17 cellular contexts compared by ENCODE assay signal in genomic region chr16:75758215-75758614, GRCh38. TPM values are rescaled to one million over a fixed set of nuclear protein-coding genes. Genes with fewer than 3 reads are reported as not detected.
DNase-seq lines count a peak whose midpoint lies in the region; ATAC-seq and TF ChIP-seq lines count a peak whose summit lies in the region.
"Had no signal": no experiment of that assay in that cellular context is flagged by ENCODE, and none has a peak within 500 bp of the region (broad histone marks: within the 10 kb centered on the region; RNA-seq: fewer than 3 reads in every experiment).

No MANE protein-coding gene starts in this region.

- peak; percentile 8 for DNase-seq in adipocyte (ENCODE audit: low read depth)
- peak; percentile 38 for DNase-seq in non-pigmented ciliary epithelial cell (ENCODE audit: low read depth)
- no peak for DNase-seq in AML-193 (lab: John Stamatoyannopoulos, UW)
- DNase-seq in endodermal cell = no peak
- no peak for DNase-seq in activated T-helper 1 cell treated with anti-CD3 and anti-CD28 coated beads, Interleukin-12 subunit alpha, Interleukin-12 subunit beta, Interleukin-2, Interleukin-4 antibody, amounts not matched to agents 30 ng/mL and 10 ng/mL and 1 ng/mL, durations not matched to agents 14 hours and 24 hours and 36 hours (ENCODE audit: low spot score)
- DNase-seq: activated CD4-positive, alpha-beta T cell treated with anti-CD3 and anti-CD28 coated beads for 1 hour; Calu3; KBM-7; mammary epithelial cell; SW 1271; trophoblast cell had no signal

- H3K27ac Mint-ChIP-seq in endodermal cell = no peak overlapping the region
- no peak overlapping the region for H3K27ac Mint-ChIP-seq in activated T-helper 1 cell treated with anti-CD3 and anti-CD28 coated beads, Interleukin-12 subunit alpha, Interleukin-12 subunit beta, Interleukin-2, Interleukin-4 antibody, amounts not matched to agents 30 ng/mL and 10 ng/mL and 1 ng/mL, durations not matched to agents 14 hours and 24 hours and 36 hours

- ATAC-seq in GM18511 (IDR thresholded peaks at IDR 0.05; ENCODE audit: unreplicated experiment) (peak; percentile 26), HG02884 (IDR thresholded peaks at IDR 0.05; ENCODE audit: unreplicated experiment) (peak; percentile 45), HG03175 (IDR thresholded peaks at IDR 0.05; ENCODE audit: unreplicated experiment) (no peak)
- ATAC-seq: HCT116 had no signal

- no peaks in the 10 kb centered on the region for H3K36me3 Mint-ChIP-seq in endodermal cell (ENCODE audit: low read depth)
- no peaks in the 10 kb centered on the region for H3K36me3 Mint-ChIP-seq in activated T-helper 1 cell treated with anti-CD3 and anti-CD28 coated beads, Interleukin-12 subunit alpha, Interleukin-12 subunit beta, Interleukin-2, Interleukin-4 antibody, amounts not matched to agents 30 ng/mL and 10 ng/mL and 1 ng/mL, durations not matched to agents 14 hours and 24 hours and 36 hours (ENCODE audit: low read depth)

- peaks cover 23% of the 10 kb centered on the region for H3K27me3 Mint-ChIP-seq in endodermal cell (ENCODE audit: insufficient read depth)
- H3K27me3 Mint-ChIP-seq in activated T-helper 1 cell treated with anti-CD3 and anti-CD28 coated beads, Interleukin-12 subunit alpha, Interleukin-12 subunit beta, Interleukin-2, Interleukin-4 antibody, amounts not matched to agents 30 ng/mL and 10 ng/mL and 1 ng/mL, durations not matched to agents 14 hours and 24 hours and 36 hours (ENCODE audit: insufficient read depth) = peaks cover 10% of the 10 kb centered on the region

- H3K4me1 ChIP-seq in adipocyte (ENCODE audit: control insufficient read depth, insufficient read depth, low read length) = peaks cover 8% of the 10 kb centered on the region
- H3K4me1 ChIP-seq in endodermal cell (ENCODE audit: control insufficient read depth, insufficient read depth, low read length) = no peaks in the 10 kb centered on the region

- H3K27me3 ChIP-seq in adipocyte (replicated peaks; ENCODE audit: control insufficient read depth, insufficient read depth, low read length) (no peaks in the 10 kb centered on the region), endodermal cell (ENCODE audit: control insufficient read depth, insufficient read depth, low read length, poor library complexity, severe bottlenecking) (no peaks in the 10 kb centered on the region)
- H3K27me3 ChIP-seq: neutrophil had no signal

- TF ChIP-seq CTCF in endodermal cell (conservative IDR thresholded peaks at IDR 0.05) = no peak

- H3K9me3 ChIP-seq in adipocyte (ENCODE audit: control insufficient read depth, low read length) = no peaks in the 10 kb centered on the region
- H3K9me3 ChIP-seq in endodermal cell (ENCODE audit: control insufficient read depth, low read length) = no peaks in the 10 kb centered on the region
- H3K9me3 ChIP-seq: neutrophil had no signal

- H3K4me3 Mint-ChIP-seq in endodermal cell = no peak overlapping the region
- H3K4me3 Mint-ChIP-seq in activated T-helper 1 cell treated with anti-CD3 and anti-CD28 coated beads, Interleukin-12 subunit alpha, Interleukin-12 subunit beta, Interleukin-2, Interleukin-4 antibody, amounts not matched to agents 30 ng/mL and 10 ng/mL and 1 ng/mL, durations not matched to agents 14 hours and 24 hours and 36 hours = no peak overlapping the region

- no peak overlapping the region for H3K27ac ChIP-seq in endodermal cell (ENCODE audit: low read depth, low read length)
- H3K27ac ChIP-seq: neutrophil had no signal

- WGBS in endodermal cell (ENCODE audit: insufficient coverage in 1 of 2, insufficient read length in 1 of 2), 2 experiments = 81% methylated on average over 1 of the region's 1 CpG; no CpG with 5 or more reads in 1 of the 2 experiments

- no peaks in the 10 kb centered on the region for H3K9me3 Mint-ChIP-seq in endodermal cell
- no peaks in the 10 kb centered on the region for H3K9me3 Mint-ChIP-seq in activated T-helper 1 cell treated with anti-CD3 and anti-CD28 coated beads, Interleukin-12 subunit alpha, Interleukin-12 subunit beta, Interleukin-2, Interleukin-4 antibody, amounts not matched to agents 30 ng/mL and 10 ng/mL and 1 ng/mL, durations not matched to agents 14 hours and 24 hours and 36 hours

- H3K4me3 ChIP-seq in adipocyte (ENCODE audit: low read length) (peak overlapping the region; percentile 26), endodermal cell (ENCODE audit: low read length) (no peak overlapping the region)

- H3K36me3 ChIP-seq in adipocyte (ENCODE audit: control insufficient read depth, insufficient read depth, low read length, severe bottlenecking) = no peaks in the 10 kb centered on the region
- H3K36me3 ChIP-seq in endodermal cell (ENCODE audit: control insufficient read depth, insufficient read depth, low read length) = no peaks in the 10 kb centered on the region
- H3K36me3 ChIP-seq: neutrophil had no signal

- no peak overlapping the region for H3K9ac ChIP-seq in adipocyte (ENCODE audit: low read length)
- H3K9ac ChIP-seq in endodermal cell (ENCODE audit: extremely low read depth, low read length, poor library complexity, severe bottlenecking) = no peak overlapping the region

- intact Hi-C loops in activated T-helper 1 cell treated with anti-CD3 and anti-CD28 coated beads, Interleukin-12 subunit alpha, Interleukin-12 subunit beta, Interleukin-2, Interleukin-4 antibody, amounts not matched to agents 30 ng/mL and 10 ng/mL and 1 ng/mL, durations not matched to agents 14 hours and 24 hours and 36 hours (cut with micrococcal nuclease) = no loop called here

- no peaks in the 10 kb centered on the region for H3K4me1 Mint-ChIP-seq in endodermal cell
- no peaks in the 10 kb centered on the region for H3K4me1 Mint-ChIP-seq in activated T-helper 1 cell treated with anti-CD3 and anti-CD28 coated beads, Interleukin-12 subunit alpha, Interleukin-12 subunit beta, Interleukin-2, Interleukin-4 antibody, amounts not matched to agents 30 ng/mL and 10 ng/mL and 1 ng/mL, durations not matched to agents 14 hours and 24 hours and 36 hours (ENCODE audit: low read depth)

RNA-seq across cellular contexts. Expression of gene CPHXL, which starts 31.9 kb away (rescaled TPM):
- total RNA-seq in endodermal cell = not detected
- not detected for polyA plus RNA-seq in endodermal cell (2013, experiment 1 of 2)
- polyA plus RNA-seq in endodermal cell (2013, experiment 2 of 2) = not detected
- total RNA-seq in activated T-helper 1 cell treated with anti-CD3 and anti-CD28 coated beads, Interleukin-12 subunit alpha, Interleukin-12 subunit beta, Interleukin-2, Interleukin-4 antibody, amounts not matched to agents 30 ng/mL and 10 ng/mL and 1 ng/mL, durations not matched to agents 14 hours and 24 hours and 36 hours = not detected in 2 replicates
- total RNA-seq: Calu3, cardiac septum, mammary epithelial cell had no signal
- polyA plus RNA-seq: mammary epithelial cell had no signal

RNA-seq across cellular contexts. Expression of gene DUXB, which starts 57.0 kb away (rescaled TPM):
- not detected for total RNA-seq in endodermal cell
- polyA plus RNA-seq in endodermal cell (2013, experiment 1 of 2) = not detected
- not detected for polyA plus RNA-seq in endodermal cell (2013, experiment 2 of 2)
- not detected in 2 replicates for total RNA-seq in activated T-helper 1 cell treated with anti-CD3 and anti-CD28 coated beads, Interleukin-12 subunit alpha, Interleukin-12 subunit beta, Interleukin-2, Interleukin-4 antibody, amounts not matched to agents 30 ng/mL and 10 ng/mL and 1 ng/mL, durations not matched to agents 14 hours and 24 hours and 36 hours
- total RNA-seq: Calu3, cardiac septum, mammary epithelial cell had no signal
- polyA plus RNA-seq: mammary epithelial cell had no signal

Comparison
In these comparisons a context has a peak if more than half of its experiments do, and no peak if none do; other contexts are left out.
1. DNase-seq: peak in adipocyte (single experiment) and non-pigmented ciliary epithelial cell (single experiment); none in AML-193 (0 of 2), endodermal cell (single experiment) and activated T-helper 1 cell treated with anti-CD3 and anti-CD28 coated beads, Interleukin-12 subunit alpha, Interleukin-12 subunit beta, Interleukin-2, Interleukin-4 antibody, amounts not matched to agents 30 ng/mL and 10 ng/mL and 1 ng/mL, durations not matched to agents 14 hours and 24 hours and 36 hours (single experiment).